In the genomic region with DNA sequence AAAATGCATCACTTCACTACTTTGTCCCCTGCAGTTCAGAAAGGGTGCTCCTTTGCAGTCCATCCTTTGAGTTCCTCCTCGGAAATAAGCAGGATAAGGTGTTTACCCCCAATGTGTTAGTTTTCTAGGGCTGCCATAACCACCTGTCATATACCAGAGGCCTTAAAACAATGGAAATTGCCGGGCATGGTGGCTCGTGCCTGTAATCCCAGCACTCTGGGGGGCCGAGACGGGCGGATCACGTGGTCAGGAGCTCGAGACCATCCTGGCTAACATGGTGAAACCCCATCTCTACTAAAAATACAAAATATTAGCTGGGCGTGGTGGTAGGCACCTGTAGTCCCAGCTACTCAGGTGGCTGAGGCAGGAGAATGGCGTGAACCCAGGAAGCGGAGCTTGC, we compare ENCODE assay signal across 5 cellular contexts.
DNase-seq lines count a peak whose midpoint lies in the region; ATAC-seq, FAIRE-seq and TF ChIP-seq lines count a peak whose summit lies in the region.
"Not testable (repeated sequence)": the region's sequence is repeated elsewhere in the genome, so short reads cannot be mapped to it uniquely, and the experiment has no call there.

No MANE protein-coding gene starts in this region.

- in situ Hi-C loops in K562 (cut with MboI) = not testable (repeated sequence)

- H2AFZ ChIP-seq in Karpas-422 (ENCODE audit: low read length); K562 (ENCODE audit: low read depth, low read length): not testable (repeated sequence)

- not testable (repeated sequence) for H3K9me3 ChIP-seq in Karpas-422 (ENCODE audit: low read length); K562 (replicated peaks; ENCODE audit: control insufficient read depth, insufficient read depth, low read depth, low read length); cardiac muscle cell (ENCODE audit: low read depth); left ventricle myocardium inferior (replicated peaks)

- not testable (repeated sequence) for H3K4me2 ChIP-seq in Karpas-422 (ENCODE audit: low read depth, low read length, poor library complexity, severe bottlenecking); K562 (ENCODE audit: insufficient read depth, low read length)

- WGBS in K562 (ENCODE audit: insufficient coverage, low coverage, missing lambda C conversion rate) = 1% methylated on average over 11 of the region's 11 CpGs

- POLR2A ChIA-PET in K562 (lab: Yijun Ruan, JAX) = not testable (repeated sequence)

- H3K4me3 Mint-ChIP-seq in osteocyte (ENCODE audit: unreplicated experiment) = not testable (repeated sequence)

- not testable (repeated sequence) for H3K4me1 Mint-ChIP-seq in osteocyte (ENCODE audit: unreplicated experiment)

- H3K4me1 ChIP-seq in Karpas-422 (ENCODE audit: low read length); K562 (replicated peaks in 1 of 2; ENCODE audit: control insufficient read depth in 2 of 2, insufficient read depth in 2 of 2, low read length in 2 of 2): not testable (repeated sequence)
- H3K4me1 ChIP-seq in cardiac muscle cell (ENCODE audit: low read depth) (peaks cover 37% of the 10 kb centered on the region), left ventricle myocardium inferior (peaks cover 57% of the 10 kb centered on the region)

- CTCF ChIA-PET in K562 (lab: Yijun Ruan, JAX; ENCODE audit: low intra/inter-chr PET ratio) = not testable (repeated sequence)

- DNase-seq in Karpas-422 = peak; percentile 9
- DNase-seq in K562 (ENCODE audit: extremely low read depth in 1 of 4, low spot score in 3 of 4); cardiac muscle cell (ENCODE audit: low read depth in 1 of 2, low spot score in 1 of 2); left ventricle myocardium inferior: not testable (repeated sequence)
- DNase-seq in osteocyte (ENCODE audit: extremely low spot score, unreplicated experiment) = peak; percentile 64

- TF ChIP-seq CTCF in K562 (IDR thresholded peaks at IDR 0.05 in 2 of 3, conservative IDR thresholded peaks at IDR 0.05 in 1 of 3; ENCODE audit: insufficient read depth in 2 of 3, low read depth in 1 of 3, low read length in 3 of 3); cardiac muscle cell (IDR thresholded peaks at IDR 0.05; ENCODE audit: low read depth, low read length); left ventricle myocardium inferior (IDR thresholded peaks at IDR 0.05; ENCODE audit: borderline replicate concordance); osteocyte (IDR thresholded peaks at IDR 0.05): not testable (repeated sequence)

- intact Hi-C loops in K562 (cut with micrococcal nuclease); left ventricle myocardium inferior (cut with micrococcal nuclease): not testable (repeated sequence)

- not testable (repeated sequence) for H3K27ac ChIP-seq in Karpas-422 (ENCODE audit: low read length); K562 (ENCODE audit: extremely low read depth, low read depth, low read length)
- H3K27ac ChIP-seq in cardiac muscle cell (peak overlapping the region; percentile 65), left ventricle myocardium inferior (replicated peaks) (peak overlapping the region; percentile 65)

- H3K9ac ChIP-seq in Karpas-422 (ENCODE audit: low read length); K562 (ENCODE audit: insufficient read depth in 1 of 2, low read depth in 2 of 2, low read length in 2 of 2): not testable (repeated sequence)

- not testable (repeated sequence) for FAIRE-seq in K562 (lab: Jason Lieb, UNC)

- not testable (repeated sequence) for H3K27ac Mint-ChIP-seq in osteocyte (ENCODE audit: unreplicated experiment)

- BruUV-seq in K562 (replicated peaks; lab: Mats Ljungman, UMichigan) = not testable (repeated sequence)

- H3K9me1 ChIP-seq in K562 (ENCODE audit: control insufficient read depth, insufficient read depth, low read length) = not testable (repeated sequence)

- not testable (repeated sequence) for H3K9me2 ChIP-seq in Karpas-422 (replicated peaks; ENCODE audit: insufficient read depth, low read length)

- H3K79me2 ChIP-seq in Karpas-422 (ENCODE audit: low read length); K562 (ENCODE audit: control insufficient read depth, insufficient read depth, low read length): not testable (repeated sequence)

- H3K36me3 Mint-ChIP-seq in osteocyte (ENCODE audit: unreplicated experiment) = not testable (repeated sequence)

- not testable (repeated sequence) for TF ChIP-seq RAD21 in K562 (CRISPR knock-in tag; conservative IDR thresholded peaks at IDR 0.05 in 1 of 2, IDR thresholded peaks at IDR 0.05 in 1 of 2)

- H3K27me3 Mint-ChIP-seq in osteocyte (ENCODE audit: unreplicated experiment) = not testable (repeated sequence)

- H3K9me3 Mint-ChIP-seq in osteocyte (ENCODE audit: unreplicated experiment) = not testable (repeated sequence)

- not testable (repeated sequence) for H3K4me3 ChIP-seq in Karpas-422 (ENCODE audit: low read length); K562; cardiac muscle cell; left ventricle myocardium inferior

- not testable (repeated sequence) for ATAC-seq in K562

- TF ChIP-seq POLR2A in K562 (conservative IDR thresholded peaks at IDR 0.05) = not testable (repeated sequence)

- not testable (repeated sequence) for H3K36me3 ChIP-seq in Karpas-422 (ENCODE audit: insufficient read depth, low read length); K562 (ENCODE audit: control insufficient read depth, insufficient read depth, low read length); cardiac muscle cell; left ventricle myocardium inferior

- TF ChIP-seq EP300 in K562 (IDR thresholded peaks at IDR 0.05; ENCODE audit: low read length) = not testable (repeated sequence)

- H4K20me1 ChIP-seq in Karpas-422 (ENCODE audit: insufficient read depth, low read depth, low read length); K562 (replicated peaks; ENCODE audit: control insufficient read depth, insufficient read depth, low read length): not testable (repeated sequence)

- H3K27me3 ChIP-seq in Karpas-422 (ENCODE audit: low read length); cardiac muscle cell; left ventricle myocardium inferior (ENCODE audit: low read depth): not testable (repeated sequence)
- peaks cover 2 to 19% of the 10 kb centered on the region in 2 experiments for H3K27me3 ChIP-seq in K562 (ENCODE audit: control insufficient read depth in 2 of 2, insufficient read depth in 2 of 2, low read length in 2 of 2)

TF ChIP-seq in K562, 482 proteins besides CTCF, POLR2A, EP300 and RAD21:
- TF ChIP-seq, protein P1, sequence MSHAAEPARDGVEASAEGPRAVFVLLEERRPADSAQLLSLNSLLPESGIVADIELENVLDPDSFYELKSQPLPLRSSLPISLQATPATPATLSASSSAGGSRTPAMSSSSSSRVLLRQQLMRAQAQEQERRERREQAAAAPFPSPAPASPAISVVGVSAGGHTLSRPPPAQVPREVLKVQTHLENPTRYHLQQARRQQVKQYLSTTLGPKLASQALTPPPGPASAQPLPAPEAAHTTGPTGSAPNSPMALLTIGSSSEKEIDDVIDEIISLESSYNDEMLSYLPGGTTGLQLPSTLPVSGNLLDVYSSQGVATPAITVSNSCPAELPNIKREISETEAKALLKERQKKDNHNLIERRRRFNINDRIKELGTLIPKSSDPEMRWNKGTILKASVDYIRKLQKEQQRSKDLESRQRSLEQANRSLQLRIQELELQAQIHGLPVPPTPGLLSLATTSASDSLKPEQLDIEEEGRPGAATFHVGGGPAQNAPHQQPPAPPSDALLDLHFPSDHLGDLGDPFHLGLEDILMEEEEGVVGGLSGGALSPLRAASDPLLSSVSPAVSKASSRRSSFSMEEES (CRISPR knock-in tag; IDR thresholded peaks at IDR 0.05) = peak; percentile 26; the same call in 1 of the 2 replicates
